Comparison of ENCODE assay signal across 13 cellular contexts in genomic region chrX:110310000-110310790, GRCh38. TPM values are rescaled to one million over a fixed set of nuclear protein-coding genes. Genes with fewer than 3 reads are reported as not detected.
DNase-seq lines count a peak whose midpoint lies in the region; ATAC-seq and TF ChIP-seq lines count a peak whose summit lies in the region.
"Had no signal": no experiment of that assay in that cellular context is flagged by ENCODE, and none has a peak within 500 bp of the region (broad histone marks: within the 10 kb centered on the region; RNA-seq: fewer than 3 reads in every experiment).

No MANE protein-coding gene starts in this region.

- H3K4me1 ChIP-seq in CD4-positive, alpha-beta memory T cell (ENCODE audit: insufficient read depth, low read length) = peaks cover 64% of the 10 kb centered on the region
- H3K4me1 ChIP-seq: sigmoid colon had no signal

- intact Hi-C loops in CD4-positive, alpha-beta memory T cell (cut with micrococcal nuclease) = loop anchor here (10.0 kb wide), 2 partner anchors 95 to 305 kb away; partner anchors contain the start of gene TMEM164

- H3K36me3 Mint-ChIP-seq in CD4-positive, alpha-beta memory T cell = peaks cover 0 to 2% of the 10 kb centered on the region in 2 donors
- H3K36me3 Mint-ChIP-seq in glutamatergic neuron (ENCODE audit: unreplicated experiment) = no peaks in the 10 kb centered on the region

- H3K4me3 ChIP-seq in CD4-positive, alpha-beta memory T cell (ENCODE audit: low read length in 2 of 2) = no peak overlapping the region
- no peak overlapping the region for H3K4me3 ChIP-seq in choroid plexus epithelial cell (ENCODE audit: low read depth, low read length)
- H3K4me3 ChIP-seq: sigmoid colon had no signal

- CTCF ChIA-PET in CD4-positive, alpha-beta memory T cell (lab: Charles Lee; ENCODE audit: partially characterized antibody) = interaction anchor here (1.3 to 1.5 kb wide), 2 partner anchors 13 to 65 kb away, joined by 3 to 5 read pairs; no protein-coding TSS in a partner anchor

- POLR2A ChIA-PET in CD4-positive, alpha-beta memory T cell (lab: Charles Lee; ENCODE audit: partially characterized antibody) = interaction anchor here (2.0 kb wide), 1 partner anchor 80 kb away, joined by 6 read pairs; no protein-coding TSS in a partner anchor

- no peaks in the 10 kb centered on the region for H3K27me3 Mint-ChIP-seq in CD4-positive, alpha-beta memory T cell
- no peaks in the 10 kb centered on the region for H3K27me3 Mint-ChIP-seq in glutamatergic neuron (ENCODE audit: unreplicated experiment)

- H3K9me3 ChIP-seq in CD4-positive, alpha-beta memory T cell (ENCODE audit: control insufficient read depth in 1 of 2, low read length in 2 of 2) = no peaks in the 10 kb centered on the region
- H3K9me3 ChIP-seq: sigmoid colon had no signal

- H3K4me3 Mint-ChIP-seq in CD4-positive, alpha-beta memory T cell = peak overlapping the region in 4 of 8 donors; percentile 17 to 78 (median 52)
- H3K4me3 Mint-ChIP-seq in glutamatergic neuron (ENCODE audit: unreplicated experiment) = no peak overlapping the region
- H3K4me3 Mint-ChIP-seq: neural crest cell had no signal

- no peak for TF ChIP-seq CTCF in choroid plexus epithelial cell (conservative IDR thresholded peaks at IDR 0.05; ENCODE audit: low read depth, low read length)
- TF ChIP-seq CTCF in glutamatergic neuron (IDR thresholded peaks at IDR 0.05; ENCODE audit: partially characterized antibody, unreplicated experiment) = no peak

- no peaks in the 10 kb centered on the region for H3K36me3 ChIP-seq in CD4-positive, alpha-beta memory T cell (ENCODE audit: insufficient read depth, low read length)
- H3K36me3 ChIP-seq: sigmoid colon had no signal

- no peak for DNase-seq in CD4-positive, alpha-beta memory T cell
- DNase-seq in NCI-H187 treated with DMSO at 0.1 percent for 48 hours (lab: John Stamatoyannopoulos, UW) (peak; percentile 27), choroid plexus epithelial cell (ENCODE audit: low read depth) (peak; percentile 32), SIG-M5 (lab: John Stamatoyannopoulos, UW) (no peak), glutamatergic neuron (no peak)
- DNase-seq: left colon, sigmoid colon had no signal

- peak; percentile 14 for ATAC-seq in GM19351 (IDR thresholded peaks at IDR 0.05; ENCODE audit: unreplicated experiment)
- no peak for ATAC-seq in HG03039 (IDR thresholded peaks at IDR 0.05; ENCODE audit: unreplicated experiment)
- ATAC-seq in HG02588 (IDR thresholded peaks at IDR 0.05; ENCODE audit: unreplicated experiment) = no peak

- no peaks in the 10 kb centered on the region for H3K9me3 Mint-ChIP-seq in CD4-positive, alpha-beta memory T cell
- H3K9me3 Mint-ChIP-seq in glutamatergic neuron (ENCODE audit: unreplicated experiment) = no peaks in the 10 kb centered on the region
- H3K9me3 Mint-ChIP-seq: activated T-helper 2 cell treated with anti-CD3 and anti-CD28 coated beads, Interferon-gamma antibody, Interleukin-2, Interleukin-4, amounts not matched to agents 10 μg/mL and 5 μg/mL and 100 μg/mL, durations not matched to agents 14 hours and 24 hours and 36 hours; neural crest cell had no signal

- no peaks in the 10 kb centered on the region for H3K27me3 ChIP-seq in CD4-positive, alpha-beta memory T cell (ENCODE audit: insufficient read depth, low read length)
- H3K27me3 ChIP-seq: sigmoid colon had no signal

- no peak overlapping the region for H3K27ac ChIP-seq in CD4-positive, alpha-beta memory T cell (ENCODE audit: low read depth, low read length)
- H3K27ac ChIP-seq: C4-2B, sigmoid colon had no signal

- peaks cover 40 to 74% (median 60%) of the 10 kb centered on the region in 4 donors for H3K4me1 Mint-ChIP-seq in CD4-positive, alpha-beta memory T cell
- peaks cover 4% of the 10 kb centered on the region for H3K4me1 Mint-ChIP-seq in glutamatergic neuron (ENCODE audit: low read depth, unreplicated experiment)

- H3K27ac Mint-ChIP-seq in CD4-positive, alpha-beta memory T cell = peak overlapping the region in 6 of 7 donors; percentile 10 to 84 (median 42)
- H3K27ac Mint-ChIP-seq in glutamatergic neuron (ENCODE audit: unreplicated experiment) = no peak overlapping the region

RNA-seq across cellular contexts. Expression of gene AMMECR1, which starts 7.7 kb away (rescaled TPM):
- 10 to 100 TPM; 16.4 to 21.7 TPM for total RNA-seq in CD4-positive, alpha-beta memory T cell
- polyA plus RNA-seq in CD4-positive, alpha-beta memory T cell = 10 to 100 TPM; 15.4 to 17.1 TPM
- 2.3 TPM for total RNA-seq in glutamatergic neuron (ENCODE audit: unreplicated experiment)

RNA-seq across cellular contexts. Expression of gene RTL9, which starts 48.5 kb away (rescaled TPM):
- not detected for total RNA-seq in CD4-positive, alpha-beta memory T cell
- polyA plus RNA-seq in CD4-positive, alpha-beta memory T cell = not detected
- 1.8 TPM for total RNA-seq in glutamatergic neuron (ENCODE audit: unreplicated experiment)
- total RNA-seq: activated T-helper 2 cell treated with anti-CD3 and anti-CD28 coated beads, Interferon-gamma antibody, Interleukin-2, Interleukin-4, amounts not matched to agents 10 μg/mL and 5 μg/mL and 100 μg/mL, durations not matched to agents 14 hours and 24 hours and 36 hours; left colon had no signal

Comparison
In these comparisons a context has a peak if more than half of its experiments do, and no peak if none do; other contexts are left out.
1. DNase-seq: peak in NCI-H187 treated with DMSO at 0.1 percent for 48 hours (single experiment) and choroid plexus epithelial cell (single experiment); none in CD4-positive, alpha-beta memory T cell (0 of 5), SIG-M5 (single experiment) and glutamatergic neuron (single experiment).